ENCODE assay signal across 29 cellular contexts in the genomic region with DNA sequence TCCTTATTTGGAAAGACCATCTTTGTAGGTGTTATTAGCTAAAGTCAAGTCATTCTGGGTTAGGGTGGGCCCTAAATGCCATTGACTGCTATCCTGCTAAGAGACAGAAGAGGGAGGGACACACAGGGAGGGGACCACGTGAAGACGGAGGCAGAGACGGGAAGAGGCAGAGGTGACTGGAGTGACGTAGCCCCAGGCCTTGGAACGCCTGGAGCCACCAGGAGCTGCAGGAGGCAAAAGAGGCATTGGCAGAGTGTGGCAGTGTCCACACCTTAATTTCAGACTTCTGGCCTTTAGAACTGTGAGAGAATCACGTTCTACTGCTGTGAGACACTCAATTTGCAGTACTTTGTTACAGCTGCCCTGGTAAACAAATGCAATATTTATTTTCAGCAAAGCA. TPM values are rescaled to one million over a fixed set of nuclear protein-coding genes. Genes with fewer than 3 reads are reported as not detected.
"Had no signal": no experiment of that assay in that cellular context is flagged by ENCODE, and none has a peak within 500 bp of the region (broad histone marks: within the 10 kb centered on the region; RNA-seq: fewer than 3 reads in every experiment).

No MANE protein-coding gene starts in this region.

- H3K4me3 ChIP-seq: colonic mucosa, mucosa of descending colon, pancreas, psoas muscle, spleen, thoracic aorta, transverse colon had no signal

- ATAC-seq: left colon; mucosa of descending colon; naive thymus-derived CD8-positive, alpha-beta T cell; pancreas; psoas muscle; sciatic nerve; stimulated activated naive B cell treated with anti-CD40 and anti-IgM and Interleukin-4, amounts not matched to agents 10 μg/mL and 1 μg/mL and 100 μg/mL, for 72 hours; stimulated activated naive CD8-positive, alpha-beta T cell treated with anti-CD3 and anti-CD28 coated beads, Interleukin-15, amount 100 ng/mL, for 72 hours had no signal

- H3K9me3 ChIP-seq: colonic mucosa, mucosa of descending colon, pancreas, psoas muscle, spleen, thoracic aorta, transverse colon had no signal

- DNase-seq: colonic mucosa; effector CD4-positive, alpha-beta T cell; endodermal cell; foreskin melanocyte; head of caudate nucleus; hippocampal formation; left colon; mucosa of descending colon; naive thymus-derived CD8-positive, alpha-beta T cell; nucleus accumbens; psoas muscle; retina; spleen; stimulated activated CD4-positive, alpha-beta T cell treated with anti-CD3 and anti-CD28 coated beads, Interleukin-15, amount 100 ng/mL, for 24 hours; stimulated activated CD4-positive, alpha-beta T cell treated with anti-CD3 and anti-CD28 coated beads, Interleukin-1b, Interleukin-23, amount 100 ng/mL, for 48 hours; stimulated activated CD4-positive, alpha-beta T cell treated with anti-CD3 and anti-CD28 coated beads, Interleukin-4, amount 100 ng/mL, for 24 hours; stimulated activated naive B cell treated with anti-CD40 and anti-IgM and Interleukin-4, amounts not matched to agents 10 μg/mL and 1 μg/mL and 100 μg/mL, for 72 hours; stimulated activated naive CD8-positive, alpha-beta T cell treated with anti-CD3 and anti-CD28 coated beads, Interleukin-15, amount 100 ng/mL, for 72 hours; substantia nigra; transverse colon had no signal

- H3K4me1 ChIP-seq: psoas muscle had no signal

- H3K27ac ChIP-seq: psoas muscle had no signal

- H3K36me3 ChIP-seq: colonic mucosa, thoracic aorta, transverse colon had no signal

- H3K27me3 ChIP-seq: colonic mucosa, pancreas, spleen, transverse colon had no signal

RNA-seq across cellular contexts. Expression of gene TK1, which starts 13.6 kb away (rescaled TPM):
- total RNA-seq: naive thymus-derived CD8-positive, alpha-beta T cell had no signal

RNA-seq across cellular contexts. Expression of gene BIRC5, which starts 13.6 kb away (rescaled TPM):
- polyA plus RNA-seq: naive thymus-derived CD8-positive, alpha-beta T cell had no signal

RNA-seq across cellular contexts. Expression of gene TMEM235, which starts 31.0 kb away (rescaled TPM):
- total RNA-seq: colonic mucosa; kidney epithelial cell; left colon; liver; mucosa of descending colon; naive thymus-derived CD8-positive, alpha-beta T cell; neural crest cell; pancreas; psoas muscle; sciatic nerve; skeletal muscle tissue; spleen; thoracic aorta; transverse colon; urinary bladder had no signal
- polyA plus RNA-seq: esophagus; naive thymus-derived CD8-positive, alpha-beta T cell; psoas muscle; spleen; urinary bladder had no signal
